ENCODE assay signal across 23 cellular contexts in genomic region chr12:129184066-129184695, GRCh38.
"Had no signal": no experiment of that assay in that cellular context is flagged by ENCODE, and none has a peak within 500 bp of the region (broad histone marks: within the 10 kb centered on the region; RNA-seq: fewer than 3 reads in every experiment).

No MANE protein-coding gene starts in this region.

- H3K4me3 ChIP-seq: heart left ventricle, lower lobe of right lung, mucosa of descending colon, psoas muscle, right atrium auricular region had no signal

- H3K4me1 Mint-ChIP-seq: activated CD4-positive, alpha-beta T cell treated with anti-CD3 and anti-CD28 coated beads, Interleukin-2, amount 10 ng/mL, durations not matched to agents 7 days and 5 days; activated CD8-positive, alpha-beta memory T cell treated with anti-CD3 and anti-CD28 coated beads, Interleukin-2, amount 10 ng/mL, durations not matched to agents 7 days and 5 days; activated naive CD4-positive, alpha-beta T cell treated with anti-CD3 and anti-CD28 coated beads, Interleukin-2, amount 50 U/mL, for 24 hours; T-cell had no signal

- H3K36me3 Mint-ChIP-seq: activated CD8-positive, alpha-beta memory T cell treated with anti-CD3 and anti-CD28 coated beads, Interleukin-2, amount 10 ng/mL, durations not matched to agents 7 days and 5 days; activated naive CD4-positive, alpha-beta T cell treated with anti-CD3 and anti-CD28 coated beads, Interleukin-2, amount 50 U/mL, for 24 hours; T-cell had no signal

- H3K9me3 ChIP-seq: lower lobe of right lung, mucosa of descending colon, psoas muscle, right atrium auricular region had no signal

- DNase-seq: activated CD4-positive, alpha-beta T cell treated with anti-CD3 and anti-CD28 coated beads, Interleukin-2, amount 10 ng/mL, durations not matched to agents 7 days and 5 days; activated CD4-positive, CD25-positive, alpha-beta regulatory T cell treated with anti-CD3 and anti-CD28 coated beads, Interleukin-2, amount 50 U/mL, for 72 hours; activated CD8-positive, alpha-beta memory T cell treated with anti-CD3 and anti-CD28 coated beads, Interleukin-2, amount 10 ng/mL, durations not matched to agents 7 days and 5 days; activated CD8-positive, alpha-beta T cell treated with anti-CD3 and anti-CD28 coated beads for 36 hours; activated effector memory CD4-positive, alpha-beta T cell treated with anti-CD3 and anti-CD28 coated beads, Interleukin-2, amount 50 U/mL, for 16 hours; activated T-cell treated with anti-CD3 and anti-CD28 coated beads for 4 hours; aorta; cerebellar nuclear complex; cortex of kidney; heart left ventricle; left colon; lower lobe of right lung; mesendoderm; mucosa of descending colon; psoas muscle; stimulated activated CD4-positive, alpha-beta T cell treated with anti-CD3 and anti-CD28 coated beads, Interleukin-4, amount 100 ng/mL, for 24 hours; stimulated activated naive CD4-positive, alpha-beta T cell treated with Interleukin-2 at 50 U/mL for 16 hours; T-cell; WERI-Rb-1 had no signal

- H3K9me3 Mint-ChIP-seq: activated CD4-positive, alpha-beta T cell treated with anti-CD3 and anti-CD28 coated beads, Interleukin-2, amount 10 ng/mL, durations not matched to agents 7 days and 5 days had no signal

- H3K4me1 ChIP-seq: heart left ventricle, lower lobe of right lung, psoas muscle, right atrium auricular region had no signal

- H3K27me3 Mint-ChIP-seq: activated CD4-positive, alpha-beta T cell treated with anti-CD3 and anti-CD28 coated beads, Interleukin-2, amount 10 ng/mL, durations not matched to agents 7 days and 5 days; activated CD8-positive, alpha-beta memory T cell treated with anti-CD3 and anti-CD28 coated beads, Interleukin-2, amount 10 ng/mL, durations not matched to agents 7 days and 5 days; activated CD8-positive, alpha-beta T cell treated with anti-CD3 and anti-CD28 coated beads for 36 hours; T-cell had no signal

- H3K27ac Mint-ChIP-seq: activated CD4-positive, alpha-beta T cell treated with anti-CD3 and anti-CD28 coated beads, Interleukin-2, amount 10 ng/mL, durations not matched to agents 7 days and 5 days; activated CD8-positive, alpha-beta memory T cell treated with anti-CD3 and anti-CD28 coated beads, Interleukin-2, amount 10 ng/mL, durations not matched to agents 7 days and 5 days; activated CD8-positive, alpha-beta T cell treated with anti-CD3 and anti-CD28 coated beads for 36 hours; activated naive CD4-positive, alpha-beta T cell treated with anti-CD3 and anti-CD28 coated beads, Interleukin-2, amount 50 U/mL, for 24 hours; T-cell; T-helper 2 cell treated with Interferon-gamma antibody and Interleukin-4, amounts not matched to agents 5 μg/mL and 100 μg/mL, for 36 hours had no signal

- ATAC-seq: activated CD8-positive, alpha-beta memory T cell treated with anti-CD3 and anti-CD28 coated beads, Interleukin-2, amount 10 ng/mL, durations not matched to agents 7 days and 5 days; activated CD8-positive, alpha-beta T cell treated with anti-CD3 and anti-CD28 coated beads for 36 hours; heart left ventricle; left colon; lower lobe of right lung; mucosa of descending colon; psoas muscle; T-cell had no signal

- H3K36me3 ChIP-seq: heart left ventricle, lower lobe of right lung, right atrium auricular region, WERI-Rb-1 had no signal

- H3K27ac ChIP-seq: epithelial cell of prostate, heart left ventricle, lower lobe of right lung, psoas muscle, right atrium auricular region, WERI-Rb-1 had no signal

- H3K27me3 ChIP-seq: right atrium auricular region had no signal

- H3K4me3 Mint-ChIP-seq: activated CD4-positive, alpha-beta T cell treated with anti-CD3 and anti-CD28 coated beads, Interleukin-2, amount 10 ng/mL, durations not matched to agents 7 days and 5 days; activated CD8-positive, alpha-beta memory T cell treated with anti-CD3 and anti-CD28 coated beads, Interleukin-2, amount 10 ng/mL, durations not matched to agents 7 days and 5 days; activated CD8-positive, alpha-beta T cell treated with anti-CD3 and anti-CD28 coated beads for 36 hours; activated naive CD4-positive, alpha-beta T cell treated with anti-CD3 and anti-CD28 coated beads, Interleukin-2, amount 50 U/mL, for 24 hours; T-cell; T-helper 2 cell treated with Interferon-gamma antibody and Interleukin-4, amounts not matched to agents 5 μg/mL and 100 μg/mL, for 36 hours had no signal
